ENCODE assay signal across 1 cellular context in the genomic region with DNA sequence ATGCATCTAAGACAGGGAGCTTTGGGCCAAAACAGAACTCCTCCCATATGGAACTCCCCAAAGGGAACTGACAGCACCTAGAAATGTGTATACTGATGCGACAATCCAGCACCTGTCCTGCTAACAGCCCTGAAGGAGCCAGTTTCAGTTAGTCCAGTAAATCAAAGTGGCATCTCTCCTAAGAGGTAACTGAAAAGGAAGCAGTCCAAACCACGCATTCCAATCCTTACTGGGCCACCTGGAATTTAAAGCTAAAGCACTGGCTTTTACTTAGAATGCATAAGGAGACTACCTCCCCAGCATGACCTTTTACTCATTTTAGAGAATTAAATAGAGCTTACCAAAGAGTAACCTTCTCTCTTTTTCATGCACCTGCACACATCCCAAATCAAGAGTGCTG.
TF ChIP-seq lines count a peak whose summit lies in the region.

No MANE protein-coding gene starts in this region.

TF ChIP-seq in WTC11, 78 proteins besides CTCF, POLR2A, EP300 and RAD21 (continued from another document):
- no peak for TF ChIP-seq PRDM15 (CRISPR knock-in tag; IDR thresholded peaks at IDR 0.05)
- no peak for TF ChIP-seq PREB (CRISPR knock-in tag; IDR thresholded peaks at IDR 0.05; ENCODE audit: borderline replicate concordance)
